9 cellular contexts compared by ENCODE assay signal in genomic region chr12:114163766-114164165, GRCh38.
DNase-seq lines count a peak whose midpoint lies in the region; FAIRE-seq and TF ChIP-seq lines count a peak whose summit lies in the region.
"Had no signal": no experiment of that assay in that cellular context is flagged by ENCODE, and none has a peak within 500 bp of the region (broad histone marks: within the 10 kb centered on the region; RNA-seq: fewer than 3 reads in every experiment).

No MANE protein-coding gene starts in this region.

- DNase-seq in GM04504 (ENCODE audit: low read depth) (peak; percentile 65), NB4 (ENCODE audit: low read depth) (peak; percentile 65), bronchial epithelial cell (ENCODE audit: low read depth) (peak; percentile 50), skeletal muscle cell (ENCODE audit: low read depth) (peak; percentile 92), amygdala (lab: John Stamatoyannopoulos, UW) (no peak)
- no peak for DNase-seq in stimulated activated CD4-positive, alpha-beta T cell treated with anti-CD3 and anti-CD28 coated beads, Interleukin-4, amount 100 ng/mL, for 24 hours
- DNase-seq in activated T-helper 2 cell treated with anti-CD3 and anti-CD28 coated beads, Interferon-gamma antibody, Interleukin-2, Interleukin-4, amounts not matched to agents 10 μg/mL and 5 μg/mL and 100 μg/mL, durations not matched to agents 14 hours and 24 hours and 36 hours (ENCODE audit: low spot score), result no peak
- DNase-seq: activated CD8-positive, alpha-beta T cell treated with anti-CD3 and anti-CD28 coated beads for 36 hours; mesenchymal stem cell had no signal

- no peaks in the 10 kb centered on the region for H3K36me3 Mint-ChIP-seq in activated T-helper 2 cell treated with anti-CD3 and anti-CD28 coated beads, Interferon-gamma antibody, Interleukin-2, Interleukin-4, amounts not matched to agents 10 μg/mL and 5 μg/mL and 100 μg/mL, durations not matched to agents 14 hours and 24 hours and 36 hours (ENCODE audit: low read depth)

- no peaks in the 10 kb centered on the region for H3K27me3 ChIP-seq in bronchial epithelial cell (ENCODE audit: control insufficient read depth, insufficient read depth, low read length)

- H3K4me3 ChIP-seq in NB4 (ENCODE audit: low read depth, low read length) (no peak overlapping the region), bronchial epithelial cell (ENCODE audit: low read depth, low read length) (no peak overlapping the region), skeletal muscle cell (ENCODE audit: low read depth, low read length) (no peak overlapping the region)

- FAIRE-seq in bronchial epithelial cell (lab: Jason Lieb, UNC), result no peak

- TF ChIP-seq POLR2A in NB4 (IDR thresholded peaks at IDR 0.05; ENCODE audit: extremely low read depth, insufficient read length), result no peak

- no peak overlapping the region for H3K27ac Mint-ChIP-seq in activated T-helper 2 cell treated with anti-CD3 and anti-CD28 coated beads, Interferon-gamma antibody, Interleukin-2, Interleukin-4, amounts not matched to agents 10 μg/mL and 5 μg/mL and 100 μg/mL, durations not matched to agents 14 hours and 24 hours and 36 hours
- H3K27ac Mint-ChIP-seq: activated CD8-positive, alpha-beta T cell treated with anti-CD3 and anti-CD28 coated beads for 36 hours had no signal

- no peak for TF ChIP-seq CTCF in NB4 (IDR thresholded peaks at IDR 0.05; ENCODE audit: low read depth, low read length)
- no peak for TF ChIP-seq CTCF in bronchial epithelial cell (IDR thresholded peaks at IDR 0.05; ENCODE audit: insufficient read depth, low read length, severe bottlenecking)

- intact Hi-C loops in activated T-helper 2 cell treated with anti-CD3 and anti-CD28 coated beads, Interferon-gamma antibody, Interleukin-2, Interleukin-4, amounts not matched to agents 10 μg/mL and 5 μg/mL and 100 μg/mL, durations not matched to agents 14 hours and 24 hours and 36 hours (cut with micrococcal nuclease), result no loop called here

- H3K4me3 Mint-ChIP-seq in activated T-helper 2 cell treated with anti-CD3 and anti-CD28 coated beads, Interferon-gamma antibody, Interleukin-2, Interleukin-4, amounts not matched to agents 10 μg/mL and 5 μg/mL and 100 μg/mL, durations not matched to agents 14 hours and 24 hours and 36 hours (ENCODE audit: low read depth), result no peak overlapping the region
- H3K4me3 Mint-ChIP-seq: activated CD8-positive, alpha-beta T cell treated with anti-CD3 and anti-CD28 coated beads for 36 hours had no signal

- no peaks in the 10 kb centered on the region for H3K4me1 Mint-ChIP-seq in activated T-helper 2 cell treated with anti-CD3 and anti-CD28 coated beads, Interferon-gamma antibody, Interleukin-2, Interleukin-4, amounts not matched to agents 10 μg/mL and 5 μg/mL and 100 μg/mL, durations not matched to agents 14 hours and 24 hours and 36 hours (ENCODE audit: low read depth)

- H3K36me3 ChIP-seq in bronchial epithelial cell (ENCODE audit: control insufficient read depth, insufficient read depth, low read length), result no peaks in the 10 kb centered on the region

- no peaks in the 10 kb centered on the region for H3K27me3 Mint-ChIP-seq in activated T-helper 2 cell treated with anti-CD3 and anti-CD28 coated beads, Interferon-gamma antibody, Interleukin-2, Interleukin-4, amounts not matched to agents 10 μg/mL and 5 μg/mL and 100 μg/mL, durations not matched to agents 14 hours and 24 hours and 36 hours (ENCODE audit: low read depth)

- no peaks in the 10 kb centered on the region for H3K9me3 Mint-ChIP-seq in activated T-helper 2 cell treated with anti-CD3 and anti-CD28 coated beads, Interferon-gamma antibody, Interleukin-2, Interleukin-4, amounts not matched to agents 10 μg/mL and 5 μg/mL and 100 μg/mL, durations not matched to agents 14 hours and 24 hours and 36 hours
- H3K9me3 Mint-ChIP-seq: activated CD8-positive, alpha-beta T cell treated with anti-CD3 and anti-CD28 coated beads for 36 hours had no signal

Comparison
In these comparisons a context has a peak if more than half of its experiments do, and no peak if none do; other contexts are left out.
1. DNase-seq: peak in GM04504 (single experiment), NB4 (single experiment), bronchial epithelial cell (single experiment) and skeletal muscle cell (single experiment); none in stimulated activated CD4-positive, alpha-beta T cell treated with anti-CD3 and anti-CD28 coated beads, Interleukin-4, amount 100 ng/mL, for 24 hours (single experiment), activated T-helper 2 cell treated with anti-CD3 and anti-CD28 coated beads, Interferon-gamma antibody, Interleukin-2, Interleukin-4, amounts not matched to agents 10 μg/mL and 5 μg/mL and 100 μg/mL, durations not matched to agents 14 hours and 24 hours and 36 hours (single experiment) and amygdala (0 of 56).